In genomic region chr6:159797554-159797953, GRCh38 we compare ENCODE assay signal across 1 cellular context.
TF ChIP-seq lines count a peak whose summit lies in the region.

No MANE protein-coding gene starts in this region.

TF ChIP-seq in HepG2, 621 proteins besides CTCF, POLR2A, EP300 and RAD21:
- TF ChIP-seq HMG20A (CRISPR knock-in tag; IDR thresholded peaks at IDR 0.05; ENCODE audit: borderline replicate concordance) (no peak), HINFP (CRISPR knock-in tag; IDR thresholded peaks at IDR 0.05; ENCODE audit: low read depth) (no peak), TRAFD1 (CRISPR knock-in tag; IDR thresholded peaks at IDR 0.05; ENCODE audit: borderline replicate concordance) (no peak), ZNF230 (CRISPR knock-in tag; IDR thresholded peaks at IDR 0.05) (no peak), SP2 (CRISPR knock-in tag; IDR thresholded peaks at IDR 0.05) (no peak)
